20 cellular contexts compared by ENCODE assay signal in genomic region chr17:8506145-8506544, GRCh38.
DNase-seq lines count a peak whose midpoint lies in the region; ATAC-seq and TF ChIP-seq lines count a peak whose summit lies in the region.
"Had no signal": no experiment of that assay in that cellular context is flagged by ENCODE, and none has a peak within 500 bp of the region (broad histone marks: within the 10 kb centered on the region; RNA-seq: fewer than 3 reads in every experiment).

No MANE protein-coding gene starts in this region.

- no peak for TF ChIP-seq CTCF in psoas muscle (IDR thresholded peaks at IDR 0.05)
- no peak for TF ChIP-seq CTCF in upper lobe of right lung (IDR thresholded peaks at IDR 0.05)
- no peak for TF ChIP-seq CTCF in RWPE1 (conservative IDR thresholded peaks at IDR 0.05; ENCODE audit: low read depth)

- CTCF ChIA-PET in RWPE1 (lab: Yijun Ruan, JAX) = no interaction called here

- H3K36me3 ChIP-seq in adipocyte (ENCODE audit: control insufficient read depth, insufficient read depth, low read length, severe bottlenecking) (peaks cover 16% of the 10 kb centered on the region), psoas muscle (ENCODE audit: insufficient read depth in 1 of 2, low read depth in 1 of 2) (peaks cover 0 to 27% of the 10 kb centered on the region in 2 donors), upper lobe of right lung (peaks cover 53% of the 10 kb centered on the region)

- DNase-seq in adipocyte (ENCODE audit: low read depth) (no peak), left ventricle myocardium superior (peak; percentile 61), psoas muscle (peak; percentile 33 to 76), upper lobe of right lung (peak; percentile 37), SKM-1 (lab: John Stamatoyannopoulos, UW; ENCODE audit: unreplicated experiment) (no peak), RWPE1 (ENCODE audit: low spot score) (no peak), iPS-NIHi11 (ENCODE audit: low spot score) (no peak)
- DNase-seq: Calu3; CD8-positive, alpha-beta T cell; DMS53; EL; GOT3; NCI-H1105 treated with DMSO at 0.1 percent for 48 hours; NCI-H187; NCI-H2107; NCI-H510A; NCI-H748 treated with DMSO at 0.1 percent for 48 hours; NK-92 treated with Interleukin-12 subunit alpha and Interleukin-12 subunit beta, amount 100 ng/mL, for 24 hours; SIG-M5 had no signal

- no peaks in the 10 kb centered on the region for H3K4me1 ChIP-seq in adipocyte (ENCODE audit: control insufficient read depth, insufficient read depth, low read length)
- H3K4me1 ChIP-seq in psoas muscle = no peaks in the 10 kb centered on the region
- no peaks in the 10 kb centered on the region for H3K4me1 ChIP-seq in upper lobe of right lung
- H3K4me1 ChIP-seq: BLaER1 treated with 17β-estradiol and CSF1 and Interleukin-3, amounts not matched to agents 10 nM and 100 nM had no signal

- WGBS in psoas muscle, 3 donors = 56 to 65% (median 62%) methylated on average over 14 of the region's 14 CpGs

- H3K27me3 ChIP-seq in adipocyte (replicated peaks; ENCODE audit: control insufficient read depth, insufficient read depth, low read length) (no peaks in the 10 kb centered on the region), psoas muscle (ENCODE audit: insufficient read depth in 3 of 3, low read length in 2 of 3) (no peaks in the 10 kb centered on the region), upper lobe of right lung (no peaks in the 10 kb centered on the region)
- H3K27me3 ChIP-seq: BLaER1 treated with 17β-estradiol and CSF1 and Interleukin-3, amounts not matched to agents 10 nM and 100 nM had no signal

- H3K9me3 ChIP-seq in adipocyte (ENCODE audit: control insufficient read depth, low read length) = no peaks in the 10 kb centered on the region
- no peaks in the 10 kb centered on the region for H3K9me3 ChIP-seq in psoas muscle
- H3K9me3 ChIP-seq in upper lobe of right lung = no peaks in the 10 kb centered on the region
- H3K9me3 ChIP-seq: BLaER1 treated with 17β-estradiol and CSF1 and Interleukin-3, amounts not matched to agents 10 nM and 100 nM had no signal

- ATAC-seq in left ventricle myocardium superior (peak; percentile 60), psoas muscle (peak; percentile 66 to 81 (median 72)), upper lobe of right lung (no peak)
- ATAC-seq: CD8-positive, alpha-beta T cell had no signal

- H3K9ac ChIP-seq in adipocyte (ENCODE audit: low read length) = peak overlapping the region; percentile 46
- H3K9ac ChIP-seq: BLaER1 treated with 17β-estradiol and CSF1 and Interleukin-3, amounts not matched to agents 10 nM and 100 nM had no signal

- intact Hi-C loops in left ventricle myocardium superior (cut with micrococcal nuclease) (no loop called here), psoas muscle (cut with DNase I) (no loop called here), upper lobe of right lung (cut with DNase I) (no loop called here)

- H3K27ac ChIP-seq in psoas muscle (no peak overlapping the region), upper lobe of right lung (no peak overlapping the region), RWPE1 (no peak overlapping the region)
- H3K27ac ChIP-seq: BLaER1 treated with 17β-estradiol and CSF1 and Interleukin-3, amounts not matched to agents 10 nM and 100 nM had no signal

- POLR2A ChIA-PET in RWPE1 (lab: Yijun Ruan, JAX; ENCODE audit: low non-redundant PET) = no interaction called here

- H3K4me3 ChIP-seq in adipocyte (ENCODE audit: low read length) (peak overlapping the region; percentile 50), psoas muscle (peak overlapping the region; percentile 58), upper lobe of right lung (no peak overlapping the region)
- H3K4me3 ChIP-seq: BLaER1 treated with 17β-estradiol and CSF1 and Interleukin-3, amounts not matched to agents 10 nM and 100 nM had no signal

Comparison
In these comparisons a context has a peak if more than half of its experiments do, and no peak if none do; other contexts are left out.
1. DNase-seq: peak in left ventricle myocardium superior (single experiment), psoas muscle (2 of 2) and upper lobe of right lung (single experiment); none in adipocyte (single experiment), SKM-1 (single experiment), RWPE1 (single experiment) and iPS-NIHi11 (single experiment).